Comparison of ENCODE assay signal across 1 cellular context in the genomic region with DNA sequence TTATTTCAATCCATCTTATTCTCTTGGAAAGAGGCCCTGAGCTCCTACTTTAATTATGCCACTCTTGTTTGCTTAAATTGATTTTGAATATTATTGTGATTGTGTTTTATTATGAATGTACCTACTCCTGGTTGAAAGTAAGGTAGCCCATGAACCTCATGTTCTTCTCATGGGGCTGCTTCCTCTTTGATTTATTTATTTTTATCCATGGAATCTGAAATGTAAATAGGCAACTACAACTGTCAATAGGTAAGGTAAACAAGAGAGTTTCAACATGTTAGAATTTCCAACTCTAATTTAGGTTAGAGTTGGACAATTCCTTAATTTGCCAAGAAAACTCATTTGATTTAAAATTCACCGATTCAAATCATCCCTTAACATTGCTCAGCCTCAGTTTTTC.
TF ChIP-seq lines count a peak whose summit lies in the region.

No MANE protein-coding gene starts in this region.

TF ChIP-seq in IMR-90, 13 proteins besides CTCF, POLR2A, EP300 and RAD21:
- no peak for TF ChIP-seq MXI1 (IDR thresholded peaks at IDR 0.05; ENCODE audit: borderline replicate concordance, low read depth, low read length)
- TF ChIP-seq CHD1 (IDR thresholded peaks at IDR 0.05; ENCODE audit: low read depth, low read length) = no peak
- TF ChIP-seq RFX5 (IDR thresholded peaks at IDR 0.05; ENCODE audit: low read depth, low read length) = no peak
- no peak for TF ChIP-seq MAFK (IDR thresholded peaks at IDR 0.05; ENCODE audit: low read depth, low read length)
- TF ChIP-seq ELK1 (IDR thresholded peaks at IDR 0.05; ENCODE audit: borderline replicate concordance, low read depth, low read length) = no peak
- TF ChIP-seq, protein P1, sequence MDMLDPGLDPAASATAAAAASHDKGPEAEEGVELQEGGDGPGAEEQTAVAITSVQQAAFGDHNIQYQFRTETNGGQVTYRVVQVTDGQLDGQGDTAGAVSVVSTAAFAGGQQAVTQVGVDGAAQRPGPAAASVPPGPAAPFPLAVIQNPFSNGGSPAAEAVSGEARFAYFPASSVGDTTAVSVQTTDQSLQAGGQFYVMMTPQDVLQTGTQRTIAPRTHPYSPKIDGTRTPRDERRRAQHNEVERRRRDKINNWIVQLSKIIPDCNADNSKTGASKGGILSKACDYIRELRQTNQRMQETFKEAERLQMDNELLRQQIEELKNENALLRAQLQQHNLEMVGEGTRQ (IDR thresholded peaks at IDR 0.05; ENCODE audit: low read depth, low read length) = no peak
- no peak for TF ChIP-seq SMC3 (IDR thresholded peaks at IDR 0.05; ENCODE audit: low read depth, low read length)
- no peak for TF ChIP-seq FOS (IDR thresholded peaks at IDR 0.05; ENCODE audit: low read depth, low read length)
- no peak for TF ChIP-seq CEBPB (IDR thresholded peaks at IDR 0.05; ENCODE audit: low read depth, low read length)
- TF ChIP-seq BHLHE40 (IDR thresholded peaks at IDR 0.05; ENCODE audit: low read depth, low read length) = no peak
